1 cellular context compared by ENCODE assay signal in genomic region chr19:8241646-8242045, GRCh38.
TF ChIP-seq lines count a peak whose summit lies in the region.

No MANE protein-coding gene starts in this region.

TF ChIP-seq in IMR-90, 13 proteins besides CTCF, POLR2A, EP300 and RAD21:
- TF ChIP-seq BHLHE40 (IDR thresholded peaks at IDR 0.05; ENCODE audit: low read depth, low read length) (no peak), MXI1 (IDR thresholded peaks at IDR 0.05; ENCODE audit: borderline replicate concordance, low read depth, low read length) (no peak), MAZ (IDR thresholded peaks at IDR 0.05; ENCODE audit: borderline replicate concordance, low read depth, low read length) (no peak)
- TF ChIP-seq, protein P1, sequence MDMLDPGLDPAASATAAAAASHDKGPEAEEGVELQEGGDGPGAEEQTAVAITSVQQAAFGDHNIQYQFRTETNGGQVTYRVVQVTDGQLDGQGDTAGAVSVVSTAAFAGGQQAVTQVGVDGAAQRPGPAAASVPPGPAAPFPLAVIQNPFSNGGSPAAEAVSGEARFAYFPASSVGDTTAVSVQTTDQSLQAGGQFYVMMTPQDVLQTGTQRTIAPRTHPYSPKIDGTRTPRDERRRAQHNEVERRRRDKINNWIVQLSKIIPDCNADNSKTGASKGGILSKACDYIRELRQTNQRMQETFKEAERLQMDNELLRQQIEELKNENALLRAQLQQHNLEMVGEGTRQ (IDR thresholded peaks at IDR 0.05; ENCODE audit: low read depth, low read length): no peak
